ENCODE assay signal across 14 cellular contexts in the genomic region with DNA sequence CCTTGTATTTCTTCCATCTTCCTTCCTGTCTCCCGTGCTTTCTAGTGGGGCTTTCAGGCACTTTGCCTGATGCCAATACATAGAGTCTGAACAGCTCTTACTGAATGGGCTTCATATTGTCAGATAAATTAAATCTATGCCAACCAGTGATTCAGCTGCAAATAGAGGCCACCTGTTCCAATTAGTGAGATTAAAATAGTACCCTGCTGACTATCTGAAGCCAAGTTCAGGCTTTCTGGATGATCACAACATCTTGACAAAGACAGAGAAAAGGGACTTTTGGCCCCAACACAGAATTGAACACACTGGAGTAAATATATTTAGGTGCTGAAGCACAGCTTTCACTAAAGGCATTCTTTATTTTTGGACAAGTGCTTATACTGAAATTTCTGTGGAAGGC. TPM values are rescaled to one million over a fixed set of nuclear protein-coding genes. Genes with fewer than 3 reads are reported as not detected.
DNase-seq lines count a peak whose midpoint lies in the region.
"Had no signal": no experiment of that assay in that cellular context is flagged by ENCODE, and none has a peak within 500 bp of the region (broad histone marks: within the 10 kb centered on the region; RNA-seq: fewer than 3 reads in every experiment).

No MANE protein-coding gene starts in this region.

- intact Hi-C loops in cardiac septum (cut with DNase I): no loop called here

- DNase-seq in NCI-H1092 treated with DMSO at 0.1 percent for 48 hours (lab: John Stamatoyannopoulos, UW) (peak; percentile 10), NCI-H1092 (lab: John Stamatoyannopoulos, UW) (no peak), RPMI8226 (peak; percentile 61), myocyte (ENCODE audit: low read depth) (peak; percentile 62), EL (no peak), cardiac septum (ENCODE audit: low spot score) (no peak), hippocampal formation (lab: John Stamatoyannopoulos, UW) (no peak)
- no peak for DNase-seq in activated CD4-positive, alpha-beta T cell treated with anti-CD3 and anti-CD28 coated beads for 4 hours
- DNase-seq: 8988T, H7, HFFc6, KG1, NCI-H2227 treated with DMSO at 0.1 percent for 48 hours, SJCRH30 had no signal

RNA-seq across cellular contexts. Expression of gene TMCC3, which starts 11.8 kb away (rescaled TPM):
- total RNA-seq in myocyte (6.0 and 10.5 TPM in 2 replicates), cardiac septum (2.3 TPM)
- 1.3 TPM for polyA plus RNA-seq in myocyte (2012)
- total RNA-seq: HFFc6 had no signal

Comparison
In these comparisons a context has a peak if more than half of its experiments do, and no peak if none do; other contexts are left out.
1. DNase-seq: peak in NCI-H1092 treated with DMSO at 0.1 percent for 48 hours (single experiment), RPMI8226 (single experiment) and myocyte (single experiment); none in NCI-H1092 (single experiment), EL (single experiment), cardiac septum (single experiment), hippocampal formation (0 of 2) and activated CD4-positive, alpha-beta T cell treated with anti-CD3 and anti-CD28 coated beads for 4 hours (0 of 2).